ENCODE assay signal across 1 cellular context in genomic region chr2:116754371-116755101, GRCh38.
TF ChIP-seq lines count a peak whose summit lies in the region.

No MANE protein-coding gene starts in this region.

TF ChIP-seq in GM23338, 12 proteins besides CTCF, POLR2A, EP300 and RAD21 (continued from another document):
- TF ChIP-seq ZNF462 (CRISPR knock-in tag; IDR thresholded peaks at IDR 0.05) (no peak), REST (IDR thresholded peaks at IDR 0.05; ENCODE audit: unreplicated experiment) (no peak), STAT1 (IDR thresholded peaks at IDR 0.05; ENCODE audit: unreplicated experiment) (no peak), NANOG (IDR thresholded peaks at IDR 0.05; ENCODE audit: borderline replicate concordance) (no peak), ZNF331 (CRISPR knock-in tag; IDR thresholded peaks at IDR 0.05; ENCODE audit: low read depth) (no peak)
